ENCODE assay signal across 8 cellular contexts in the genomic region with DNA sequence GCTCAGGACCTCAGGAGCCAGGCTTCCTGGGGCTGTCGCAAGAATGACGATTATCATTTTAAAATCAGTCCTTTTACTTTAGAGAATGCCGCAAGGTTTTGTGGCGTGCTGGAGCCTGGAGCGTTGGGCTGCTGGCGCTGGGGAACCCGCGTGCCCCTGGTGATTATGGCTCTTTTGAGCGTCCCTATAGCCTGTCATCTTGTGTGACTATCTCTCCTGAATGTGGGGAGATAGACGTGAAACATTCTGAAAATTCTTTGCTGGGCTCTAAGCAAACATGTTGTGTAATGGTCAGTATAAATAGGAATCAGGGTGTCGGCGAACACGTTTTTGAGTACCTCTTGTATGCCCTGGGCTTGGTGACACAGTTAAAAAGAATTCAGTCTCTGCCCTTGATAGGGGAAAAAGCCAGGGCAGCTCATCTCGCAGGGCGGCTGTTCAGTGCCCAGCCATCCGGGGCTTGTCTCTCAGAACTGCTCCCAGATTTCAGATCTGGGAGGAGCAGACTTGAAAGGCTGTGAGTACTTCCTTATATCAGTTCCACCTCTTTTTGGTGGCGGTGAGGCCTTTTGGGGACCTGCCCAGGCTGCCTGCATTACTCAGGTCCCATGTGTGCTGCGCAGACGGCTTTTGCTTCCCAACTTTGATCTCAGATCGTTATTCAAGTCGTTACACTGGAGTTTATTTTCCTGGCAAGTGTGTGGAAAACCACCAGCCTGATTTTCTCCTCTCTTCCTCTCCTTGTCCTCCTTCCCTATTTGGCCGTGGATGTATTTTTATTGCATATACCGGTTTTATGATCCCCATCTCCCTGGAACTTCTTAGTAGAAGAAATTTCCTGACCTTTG. TPM values are rescaled to one million over a fixed set of nuclear protein-coding genes. Genes with fewer than 3 reads are reported as not detected.
DNase-seq lines count a peak whose midpoint lies in the region; ATAC-seq and TF ChIP-seq lines count a peak whose summit lies in the region.

No MANE protein-coding gene starts in this region.

- peak overlapping the region; percentile 98 for H3K23ac ChIP-seq in IMR-90 (ENCODE audit: low read depth, low read length)

- peak overlapping the region; percentile 84 to 90 for H4K8ac ChIP-seq in IMR-90 (ENCODE audit: low read depth in 2 of 2, low read length in 2 of 2)

- peaks cover 3 to 52% of the 10 kb centered on the region in 2 experiments for H3K79me1 ChIP-seq in IMR-90 (ENCODE audit: low read depth in 1 of 2, low read length in 2 of 2)

- TF ChIP-seq RAD21 in IMR-90 (IDR thresholded peaks at IDR 0.05; ENCODE audit: low read length), result no peak

- peak; percentile 60; the same call in 1 of the 2 replicates for TF ChIP-seq POLR2A in IMR-90 (IDR thresholded peaks at IDR 0.05; ENCODE audit: low read depth, low read length)

- H3K9me3 ChIP-seq in AG04450 (ENCODE audit: control insufficient read depth, insufficient read depth, low read length), result no peaks in the 10 kb centered on the region; the same call in 1 of the 2 replicates
- no peaks in the 10 kb centered on the region for H3K9me3 ChIP-seq in IMR-90 (ENCODE audit: control insufficient read depth, insufficient read depth, low read length)

- H2BK120ac ChIP-seq in IMR-90 (ENCODE audit: low read depth, low read length), result peak overlapping the region; percentile 72

- 3% methylated on average over 15 of the region's 23 CpGs; no CpG with 5 or more reads in 1 of the 2 experiments for WGBS in IMR-90 (ENCODE audit: extremely low coverage in 2 of 2, insufficient read length in 1 of 2), 2 experiments

- no peaks in the 10 kb centered on the region for H3K27me3 ChIP-seq in AG04450 (ENCODE audit: control insufficient read depth, insufficient read depth, low read length)
- no peaks in the 10 kb centered on the region for H3K27me3 ChIP-seq in IMR-90 (ENCODE audit: control insufficient read depth, insufficient read depth, low read length)

- H3K18ac ChIP-seq in IMR-90 (ENCODE audit: low read depth, low read length), result peak overlapping the region; percentile 40

- peak overlapping the region; percentile 98 for H3K4me3 ChIP-seq in AG04450 (ENCODE audit: low read depth, low read length)
- peak overlapping the region; percentile 84 for H3K4me3 ChIP-seq in IMR-90 (ENCODE audit: insufficient read depth, low read depth, low read length)

- H2BK20ac ChIP-seq in IMR-90 (ENCODE audit: low read depth, low read length), result no peak overlapping the region; the same call in 1 of the 2 replicates

- CTCF ChIA-PET in AG04450 (lab: Charles Lee), result interaction anchor here (5.8 kb wide), 1 partner anchor 60 kb away, joined by 158 read pairs; no protein-coding TSS in a partner anchor
- CTCF ChIA-PET in IMR-90 (lab: Yijun Ruan, JAX), result interaction anchor here (2.2 kb wide), 1 partner anchor 11 kb away, joined by 7 read pairs; no protein-coding TSS in a partner anchor

- POLR2A ChIA-PET in AG04450 (lab: Yijun Ruan, JAX) (interaction anchor here (0.5 to 1.9 kb wide), 2 partner anchors 22 to 23 kb away, joined by 5 to 9 read pairs; no protein-coding TSS in a partner anchor), IMR-90 (lab: Charles Lee; ENCODE audit: unreplicated experiment) (interaction anchor here (1.6 kb wide), 1 partner anchor 67 kb away, joined by 3 read pairs; no protein-coding TSS in a partner anchor)

- peak overlapping the region; percentile 95 for H3K4ac ChIP-seq in IMR-90 (ENCODE audit: low read depth, low read length)

- peak overlapping the region; percentile 94 for H3K27ac ChIP-seq in AG04450 (ENCODE audit: low read depth, low read length)
- H3K27ac ChIP-seq in IMR-90 (ENCODE audit: insufficient read depth, low read length), result peak overlapping the region; percentile 91

- H3K36me3 ChIP-seq in IMR-90 (ENCODE audit: control insufficient read depth, insufficient read depth, low read length), result peaks cover 2% of the 10 kb centered on the region; the same call in 1 of the 2 replicates

- H3K4me1 ChIP-seq in IMR-90 (ENCODE audit: control insufficient read depth, insufficient read depth, low read length), result peaks cover 10% of the 10 kb centered on the region

- intact Hi-C loops in IMR-90 (cut with micrococcal nuclease), result loop anchor here (5.0 kb wide), 1 partner anchor 47 kb away; a partner anchor contains a TSS

- peak overlapping the region; percentile 47 for H4K5ac ChIP-seq in IMR-90 (ENCODE audit: low read depth, low read length)

- H2BK15ac ChIP-seq in IMR-90 (ENCODE audit: low read depth, low read length), result peak overlapping the region; percentile 23; the same call in 1 of the 3 replicates

- no peak for TF ChIP-seq CTCF in AG04450 (IDR thresholded peaks at IDR 0.05; ENCODE audit: low read depth, low read length)
- TF ChIP-seq CTCF in IMR-90 (conservative IDR thresholded peaks at IDR 0.05; ENCODE audit: low read depth, low read length), result no peak

- peak overlapping the region; percentile 92 for H2AK5ac ChIP-seq in IMR-90 (ENCODE audit: low read depth, low read length)

- H2AK9ac ChIP-seq in IMR-90 (replicated peaks; ENCODE audit: low read depth, low read length, poor library complexity), result peak overlapping the region; percentile 91

- peak overlapping the region; percentile 93 for H3K14ac ChIP-seq in IMR-90 (replicated peaks; ENCODE audit: low read depth, low read length)

- H4K20me1 ChIP-seq in IMR-90 (ENCODE audit: insufficient read depth, low read length), result peaks cover 34% of the 10 kb centered on the region

- DNase-seq in AG04450 (ENCODE audit: low read depth, low spot score) (no peak), IMR-90 (peak; percentile 69), T1000 (lab: John Stamatoyannopoulos, UW) (peak; percentile 29), cerebellar cortex (ENCODE audit: low spot score) (peak; percentile 67), kidney tubule cell (ENCODE audit: low spot score) (peak; percentile 94), NCI-H510A (lab: John Stamatoyannopoulos, UW) (no peak)
- DNase-seq in stimulated activated CD4-positive, alpha-beta T cell treated with anti-CD3 and anti-CD28 coated beads, Interleukin-4, amount 100 ng/mL, for 4 hours, result peak; percentile 35 to 61

- peak overlapping the region; percentile 96 for H2AFZ ChIP-seq in IMR-90 (replicated peaks; ENCODE audit: low read length, poor library complexity)

- in situ Hi-C loops in IMR-90 (cut with MboI; ENCODE audit: low sequenced_read_pairs), result no loop called here

- H3K9me1 ChIP-seq in IMR-90 (ENCODE audit: insufficient read depth, low read length), result peaks cover 10% of the 10 kb centered on the region; the same call in 1 of the 2 replicates

- peak overlapping the region; percentile 84 for H3K56ac ChIP-seq in IMR-90 (ENCODE audit: extremely low read depth, insufficient read depth, low read length)

- H4K91ac ChIP-seq in IMR-90 (ENCODE audit: insufficient read depth, low read depth, low read length), result peak overlapping the region; percentile 79

- BruUV-seq in IMR-90 (replicated peaks; lab: Mats Ljungman, UMichigan), result TSS peak; percentile 19

- H3K9ac ChIP-seq in IMR-90 (ENCODE audit: low read depth, low read length), result peak overlapping the region; percentile 95

- dilution Hi-C loops in IMR-90 (cut with HindIII; ENCODE audit: low sequenced_read_pairs, unreplicated experiment), result no loop called here

- peak overlapping the region; percentile 89 for H3K4me2 ChIP-seq in IMR-90 (ENCODE audit: low read depth, low read length)

- ATAC-seq in GM18517 (IDR thresholded peaks at IDR 0.05; ENCODE audit: unreplicated experiment) (peak; percentile 11), IMR-90 (ENCODE audit: low read depth) (peak; percentile 36)

- peak overlapping the region; percentile 97 for H2BK5ac ChIP-seq in IMR-90 (ENCODE audit: low read depth, low read length, poor library complexity, severe bottlenecking)

TF ChIP-seq in IMR-90, 13 proteins besides CTCF, POLR2A, EP300 and RAD21 (continues in another document):
- TF ChIP-seq BHLHE40 (IDR thresholded peaks at IDR 0.05; ENCODE audit: low read depth, low read length), result peak; percentile 68
- TF ChIP-seq RCOR1 (IDR thresholded peaks at IDR 0.05; ENCODE audit: insufficient replicate concordance, low read length), result no peak
- no peak; the same call in 1 of the 2 replicates for TF ChIP-seq CHD1 (IDR thresholded peaks at IDR 0.05; ENCODE audit: low read depth, low read length)
- peak; percentile 79 for TF ChIP-seq CEBPB (IDR thresholded peaks at IDR 0.05; ENCODE audit: low read depth, low read length)
- 0 out of 2 replicates have a peak, but pooled peaks have one; percentile 10 for TF ChIP-seq FOS (IDR thresholded peaks at IDR 0.05; ENCODE audit: low read depth, low read length)

RNA-seq across cellular contexts. Expression of a gene that starts 1.0 kb away (rescaled TPM):
- polyA plus RNA-seq in AG04450 (2011; rRNA removed), result 27.4 and 30.3 TPM in 2 replicates
- polyA minus RNA-seq in AG04450 (2011; rRNA and poly(A)+ RNA removed), result 53.3 and 73.9 TPM in 2 replicates
- 25.0 and 29.4 TPM in 2 replicates for total RNA-seq in IMR-90 (2012; rRNA removed)
- 32.6 and 36.1 TPM in 2 replicates for polyA plus RNA-seq in IMR-90 (2012; rRNA removed)
- polyA plus RNA-seq in IMR-90 (2012; cell fraction: cytosol; rRNA removed), result 11.7 and 13.7 TPM in 2 replicates
- 134 and 224 TPM in 2 replicates for polyA plus RNA-seq in IMR-90 (2012; cell fraction: nucleus; rRNA removed; ENCODE audit: low replicate concordance)

RNA-seq across cellular contexts. Expression of a gene that starts 20.1 kb away (rescaled TPM):
- 15.7 and 18.7 TPM in 2 replicates for polyA plus RNA-seq in AG04450 (2011; rRNA removed)
- 9.6 and 14.9 TPM in 2 replicates for polyA minus RNA-seq in AG04450 (2011; rRNA and poly(A)+ RNA removed)
- 18.1 and 19.5 TPM in 2 replicates for total RNA-seq in IMR-90 (2012; rRNA removed)
- polyA plus RNA-seq in IMR-90 (2012; rRNA removed), result 31.7 and 34.4 TPM in 2 replicates
- polyA plus RNA-seq in IMR-90 (2012; cell fraction: cytosol; rRNA removed), result 22.4 and 36.7 TPM in 2 replicates
- polyA plus RNA-seq in IMR-90 (2012; cell fraction: nucleus; rRNA removed; ENCODE audit: low replicate concordance), result 13.4 and 30.8 TPM in 2 replicates

RNA-seq across cellular contexts. Expression of a gene that starts 29.4 kb away (rescaled TPM):
- polyA plus RNA-seq in AG04450 (2011; rRNA removed), result 0.01 and 0.14 TPM in 2 replicates
- polyA minus RNA-seq in AG04450 (2011; rRNA and poly(A)+ RNA removed), result 0.23 TPM in 1 of 2 replicates, not detected in the other
- total RNA-seq in IMR-90 (2012; rRNA removed), result under 0.01 TPM in 1 of 2 replicates, not detected in the other
- 0.07 and 0.14 TPM in 2 replicates for polyA plus RNA-seq in IMR-90 (2012; rRNA removed)
- polyA plus RNA-seq in IMR-90 (2012; cell fraction: cytosol; rRNA removed), result 0.07 TPM in 1 of 2 replicates, not detected in the other
- polyA plus RNA-seq in IMR-90 (2012; cell fraction: nucleus; rRNA removed; ENCODE audit: low replicate concordance), result 0.32 and 0.53 TPM in 2 replicates

RNA-seq across cellular contexts. Expression of a gene that starts 45.4 kb away (rescaled TPM):
- polyA plus RNA-seq in AG04450 (2011; rRNA removed) (8.5 and 10.9 TPM in 2 replicates), IMR-90 (2012; rRNA removed) (5.6 and 6.8 TPM in 2 replicates)
- 8.2 and 9.2 TPM in 2 replicates for polyA minus RNA-seq in AG04450 (2011; rRNA and poly(A)+ RNA removed)
- 8.4 and 10.3 TPM in 2 replicates for total RNA-seq in IMR-90 (2012; rRNA removed)
- polyA plus RNA-seq in IMR-90 (2012; cell fraction: cytosol; rRNA removed), result 2.5 and 3.5 TPM in 2 replicates
- 7.7 and 20.7 TPM in 2 replicates for polyA plus RNA-seq in IMR-90 (2012; cell fraction: nucleus; rRNA removed; ENCODE audit: low replicate concordance)

RNA-seq across cellular contexts. Expression of a gene that starts 45.5 kb away (rescaled TPM):
- polyA plus RNA-seq in AG04450 (2011; rRNA removed), result 26.2 and 32.4 TPM in 2 replicates
- polyA minus RNA-seq in AG04450 (2011; rRNA and poly(A)+ RNA removed), result 33.8 and 50.4 TPM in 2 replicates
- total RNA-seq in IMR-90 (2012; rRNA removed), result 65.5 and 68.6 TPM in 2 replicates
- 61.0 and 63.1 TPM in 2 replicates for polyA plus RNA-seq in IMR-90 (2012; rRNA removed)
- 31.0 and 38.2 TPM in 2 replicates for polyA plus RNA-seq in IMR-90 (2012; cell fraction: cytosol; rRNA removed)
- 269 and 469 TPM in 2 replicates for polyA plus RNA-seq in IMR-90 (2012; cell fraction: nucleus; rRNA removed; ENCODE audit: low replicate concordance)

Comparison
In these comparisons a context has a peak if more than half of its experiments do, and no peak if none do; other contexts are left out.
1. DNase-seq: peak in IMR-90 (single experiment), T1000 (single experiment), cerebellar cortex (single experiment), kidney tubule cell (single experiment) and stimulated activated CD4-positive, alpha-beta T cell treated with anti-CD3 and anti-CD28 coated beads, Interleukin-4, amount 100 ng/mL, for 4 hours (2 of 2); none in AG04450 (single experiment) and NCI-H510A (single experiment).